In genomic region chr5:51242453-51242852, GRCh38 we compare ENCODE assay signal across 21 cellular contexts.
DNase-seq lines count a peak whose midpoint lies in the region; ATAC-seq, FAIRE-seq and TF ChIP-seq lines count a peak whose summit lies in the region.
"Had no signal": no experiment of that assay in that cellular context is flagged by ENCODE, and none has a peak within 500 bp of the region (broad histone marks: within the 10 kb centered on the region; RNA-seq: fewer than 3 reads in every experiment).

No MANE protein-coding gene starts in this region.

- FAIRE-seq in keratinocyte (lab: Jason Lieb, UNC) = no peak
- FAIRE-seq: HepG2, RCC 7860 had no signal

- 9 to 17% methylated on average over 1 of the region's 1 CpG for WGBS in body of pancreas, 2 donors

- BruUV-seq in A673 (replicated peaks; lab: Mats Ljungman, UMichigan) (no TSS peak), PC-3 (replicated peaks; lab: Mats Ljungman, UMichigan) (no TSS peak)

- ATAC-seq in PC-3 (no peak), HG03039 (IDR thresholded peaks at IDR 0.05; ENCODE audit: unreplicated experiment) (no peak), body of pancreas (no peak)
- ATAC-seq: HepG2 had no signal

- TF ChIP-seq CTCF in A673 (conservative IDR thresholded peaks at IDR 0.05; ENCODE audit: low read depth, low read length) (no peak), PC-3 (conservative IDR thresholded peaks at IDR 0.05; ENCODE audit: low read depth, low read length) (no peak), keratinocyte (optimal IDR thresholded peaks at IDR 0.05 in 1 of 3, IDR thresholded peaks at IDR 0.05 in 1 of 3, conservative IDR thresholded peaks at IDR 0.05 in 1 of 3; ENCODE audit: extremely low read depth in 1 of 3, insufficient read depth in 2 of 3, low read length in 3 of 3) (no peak), left ventricle myocardium inferior (IDR thresholded peaks at IDR 0.05; ENCODE audit: borderline replicate concordance) (no peak), body of pancreas (IDR thresholded peaks at IDR 0.05) (no peak)

- no peaks in the 10 kb centered on the region for H3K9me1 ChIP-seq in keratinocyte (ENCODE audit: control insufficient read depth, extremely low read depth, insufficient read depth, low read length)

- TF ChIP-seq POLR2A in body of pancreas (IDR thresholded peaks at IDR 0.05) = no peak

- intact Hi-C loops in A673 (cut with micrococcal nuclease; ENCODE audit: unreplicated experiment) (no loop called here), PC-3 (cut with micrococcal nuclease) (no loop called here), left ventricle myocardium inferior (cut with micrococcal nuclease) (no loop called here), body of pancreas (cut with DNase I) (no loop called here)

- CTCF ChIA-PET in A673 (lab: Charles Lee) (no interaction called here), PC-3 (lab: Charles Lee) (no interaction called here)

- H3K4me1 ChIP-seq in A673 (ENCODE audit: insufficient read depth, low read length, poor library complexity, severe bottlenecking) (no peaks in the 10 kb centered on the region), PC-3 (ENCODE audit: insufficient read depth, low read length) (no peaks in the 10 kb centered on the region), keratinocyte (ENCODE audit: control insufficient read depth, extremely low read depth, insufficient read depth, low read length) (no peaks in the 10 kb centered on the region), left ventricle myocardium inferior (no peaks in the 10 kb centered on the region), body of pancreas (no peaks in the 10 kb centered on the region)

- no peak overlapping the region for H3K4me3 ChIP-seq in A673 (ENCODE audit: low read depth, low read length, poor library complexity, severe bottlenecking)
- no peak overlapping the region for H3K4me3 ChIP-seq in PC-3 (ENCODE audit: low read length)
- no peak overlapping the region for H3K4me3 ChIP-seq in keratinocyte (ENCODE audit: control insufficient read depth in 2 of 3, extremely low read depth in 1 of 3, insufficient read depth in 2 of 3, low read depth in 1 of 3, low read length in 3 of 3)
- H3K4me3 ChIP-seq in left ventricle myocardium inferior = no peak overlapping the region
- no peak overlapping the region for H3K4me3 ChIP-seq in body of pancreas

- no peaks in the 10 kb centered on the region for H3K36me3 ChIP-seq in A673 (ENCODE audit: insufficient read depth, low read length, poor library complexity, severe bottlenecking)
- H3K36me3 ChIP-seq in PC-3 (ENCODE audit: low read depth, low read length) = no peaks in the 10 kb centered on the region
- no peaks in the 10 kb centered on the region for H3K36me3 ChIP-seq in keratinocyte (ENCODE audit: control insufficient read depth in 2 of 2, extremely low read depth in 1 of 2, insufficient read depth in 2 of 2, low read length in 2 of 2)
- no peaks in the 10 kb centered on the region for H3K36me3 ChIP-seq in left ventricle myocardium inferior
- H3K36me3 ChIP-seq in body of pancreas (replicated peaks in 1 of 2; ENCODE audit: insufficient read depth in 1 of 2, low read depth in 2 of 2) = no peaks in the 10 kb centered on the region

- H3F3A ChIP-seq in PC-3 (ENCODE audit: low read length, unreplicated experiment) = no peaks in the 10 kb centered on the region

- DNase-seq in A673 (ENCODE audit: low spot score) (peak; percentile 65), HS-5 (ENCODE audit: low read depth) (peak; percentile 8), PC-3 (peak; percentile 39), keratinocyte (ENCODE audit: low read depth, low spot score) (no peak), left ventricle myocardium inferior (no peak), COLO829 (ENCODE audit: low spot score) (no peak), body of pancreas (no peak)
- DNase-seq: DMS153, HCEC 1CT, KG1, NCI-H1092, NCI-H146, NCI-H2081 treated with DMSO at 0.1 percent for 48 hours, NCI-H446 treated with DMSO at 0.1 percent for 48 hours, NCI-H82, SIG-M5, T-helper 2 cell had no signal

- H3K27ac ChIP-seq in A673 (ENCODE audit: low read depth, low read length, poor library complexity, severe bottlenecking) (no peak overlapping the region), PC-3 (ENCODE audit: low read length) (no peak overlapping the region), keratinocyte (ENCODE audit: control insufficient read depth, insufficient read depth, low read length) (no peak overlapping the region), left ventricle myocardium inferior (replicated peaks) (no peak overlapping the region), body of pancreas (no peak overlapping the region)
- H3K27ac ChIP-seq: C4-2B had no signal

- dilution Hi-C loops in keratinocyte (cut with MboI; ENCODE audit: extremely low pct_ligation_motif_present, low sequenced_read_pairs) = no loop called here

- no peak overlapping the region for H3K9ac ChIP-seq in PC-3 (ENCODE audit: low read length)
- no peak overlapping the region for H3K9ac ChIP-seq in keratinocyte (ENCODE audit: control insufficient read depth, extremely low read depth, insufficient read depth, low read length)

- POLR2A ChIA-PET in A673 (lab: Charles Lee; ENCODE audit: low non-redundant PET) (no interaction called here), PC-3 (lab: Charles Lee; ENCODE audit: unreplicated experiment) (no interaction called here)

- no peaks in the 10 kb centered on the region for H3K79me2 ChIP-seq in PC-3 (ENCODE audit: low read length)
- no peaks in the 10 kb centered on the region for H3K79me2 ChIP-seq in keratinocyte (ENCODE audit: control insufficient read depth, insufficient read depth, low read length)

- H3K9me3 ChIP-seq in A673 (ENCODE audit: low read depth, low read length, poor library complexity, severe bottlenecking) (no peaks in the 10 kb centered on the region), PC-3 (ENCODE audit: low read length) (no peaks in the 10 kb centered on the region), keratinocyte (ENCODE audit: control insufficient read depth, low read depth, low read length) (no peaks in the 10 kb centered on the region), left ventricle myocardium inferior (replicated peaks) (peaks cover 8% of the 10 kb centered on the region), body of pancreas (no peaks in the 10 kb centered on the region)

- no peaks in the 10 kb centered on the region for H3K9me2 ChIP-seq in PC-3 (replicated peaks; ENCODE audit: low read length)

- H3K4me2 ChIP-seq in PC-3 (ENCODE audit: low read length) = no peak overlapping the region
- H3K4me2 ChIP-seq in keratinocyte (ENCODE audit: control insufficient read depth, extremely low read depth, insufficient read depth, low read depth, low read length) = no peak overlapping the region

- H2AFZ ChIP-seq in PC-3 (ENCODE audit: low read length) (no peak overlapping the region), keratinocyte (ENCODE audit: control insufficient read depth, low read length) (peak overlapping the region; percentile 30)

- H4K20me1 ChIP-seq in PC-3 (ENCODE audit: low read length) (no peaks in the 10 kb centered on the region), keratinocyte (ENCODE audit: control insufficient read depth, extremely low read depth, insufficient read depth, low read length) (no peaks in the 10 kb centered on the region)

- no peaks in the 10 kb centered on the region for H3K27me3 ChIP-seq in A673 (replicated peaks; ENCODE audit: insufficient read depth, low read depth, low read length, poor library complexity)
- H3K27me3 ChIP-seq in PC-3 (ENCODE audit: low read length) = 0 out of 2 replicates have a peak, but pooled peaks cover 3% of the 10 kb centered on the region
- no peaks in the 10 kb centered on the region for H3K27me3 ChIP-seq in keratinocyte (ENCODE audit: control insufficient read depth, extremely low read depth, insufficient read depth, low read length)
- H3K27me3 ChIP-seq in left ventricle myocardium inferior (ENCODE audit: low read depth) = no peaks in the 10 kb centered on the region
- no peaks in the 10 kb centered on the region for H3K27me3 ChIP-seq in body of pancreas

Comparison
In these comparisons a context has a peak if more than half of its experiments do, and no peak if none do; other contexts are left out.
1. DNase-seq: peak in A673 (single experiment), HS-5 (single experiment) and PC-3 (single experiment); none in keratinocyte (single experiment), left ventricle myocardium inferior (single experiment), COLO829 (single experiment) and body of pancreas (0 of 4).